ENCODE assay signal across 17 cellular contexts in genomic region chr18:23575309-23575651, GRCh38. TPM values are rescaled to one million over a fixed set of nuclear protein-coding genes. Genes with fewer than 3 reads are reported as not detected.
DNase-seq lines count a peak whose midpoint lies in the region; ATAC-seq, FAIRE-seq and TF ChIP-seq lines count a peak whose summit lies in the region.
"Had no signal": no experiment of that assay in that cellular context is flagged by ENCODE, and none has a peak within 500 bp of the region (broad histone marks: within the 10 kb centered on the region; RNA-seq: fewer than 3 reads in every experiment).

No MANE protein-coding gene starts in this region.

- TF ChIP-seq POLR2A in Peyer's patch (IDR thresholded peaks at IDR 0.05) (no peak), spleen (IDR thresholded peaks at IDR 0.05) (no peak), GM12891 (IDR thresholded peaks at IDR 0.05; ENCODE audit: low read depth, low read length) (no peak), lower leg skin (IDR thresholded peaks at IDR 0.05) (no peak)

- peak overlapping the region; percentile 91 for H3K27ac Mint-ChIP-seq in activated CD4-positive, alpha-beta T cell treated with anti-CD3 and anti-CD28 coated beads, Interleukin-2, amount 10 ng/mL, durations not matched to agents 24 days and 14 days

- no peak for DNase-seq in activated CD4-positive, alpha-beta T cell treated with anti-CD3 and anti-CD28 coated beads, Interleukin-2, amount 10 ng/mL, durations not matched to agents 24 days and 14 days
- no peak for DNase-seq in activated CD4-positive, alpha-beta T cell treated with anti-CD3 and anti-CD28 coated beads, Interleukin-2, amount 50 U/mL, for 48 hours
- no peak for DNase-seq in Peyer's patch
- peak; percentile 47 for DNase-seq in epithelial cell of esophagus (ENCODE audit: low read depth)
- DNase-seq in spleen = no peak
- DNase-seq in GM12891 (ENCODE audit: insufficient read length, low spot score) = no peak
- DNase-seq in lower leg skin (ENCODE audit: low spot score in 2 of 2) = no peak
- DNase-seq: activated naive CD8-positive, alpha-beta T cell treated with anti-CD3 and anti-CD28 coated beads, Interleukin-2, amount 50 U/mL, for 24 hours; DMS153; Kasumi-1; NCI-H146; sigmoid colon had no signal

- no peak overlapping the region for H3K4me3 ChIP-seq in Peyer's patch
- H3K4me3 ChIP-seq in epithelial cell of esophagus (ENCODE audit: low read length) = no peak overlapping the region
- no peak overlapping the region for H3K4me3 ChIP-seq in spleen
- no peak overlapping the region for H3K4me3 ChIP-seq in lower leg skin (ENCODE audit: low read depth, poor library complexity, severe bottlenecking)
- H3K4me3 ChIP-seq: coronary artery, sigmoid colon had no signal

- no peak for FAIRE-seq in GM12891 (lab: Jason Lieb, UNC)

- H3K27me3 ChIP-seq in Peyer's patch (no peaks in the 10 kb centered on the region), spleen (replicated peaks in 1 of 7) (no peaks in the 10 kb centered on the region)
- H3K27me3 ChIP-seq: sigmoid colon had no signal

- H3K9me3 Mint-ChIP-seq in activated CD4-positive, alpha-beta T cell treated with anti-CD3 and anti-CD28 coated beads, Interleukin-2, amount 10 ng/mL, durations not matched to agents 24 days and 14 days = no peaks in the 10 kb centered on the region
- H3K9me3 Mint-ChIP-seq: activated naive CD8-positive, alpha-beta T cell treated with anti-CD3 and anti-CD28 coated beads, Interleukin-2, amount 50 U/mL, for 24 hours; neural crest cell; stimulated activated naive CD8-positive, alpha-beta T cell treated with anti-CD3 and anti-CD28 coated beads, Interleukin-15, Interleukin-2, amounts not matched to agents 100 ng/mL and 50 ng/mL, for 24 hours had no signal

- intact Hi-C loops in activated CD4-positive, alpha-beta T cell treated with anti-CD3 and anti-CD28 coated beads, Interleukin-2, amount 10 ng/mL, durations not matched to agents 24 days and 14 days (cut with micrococcal nuclease) = no loop called here
- intact Hi-C loops in spleen (cut with DNase I; ENCODE audit: low total_unique reads) = no loop called here
- intact Hi-C loops in lower leg skin (cut with DNase I; ENCODE audit: low total_unique reads) = no loop called here

- TF ChIP-seq CTCF in Peyer's patch (IDR thresholded peaks at IDR 0.05) = no peak
- no peak for TF ChIP-seq CTCF in epithelial cell of esophagus (IDR thresholded peaks at IDR 0.05; ENCODE audit: insufficient read depth, low read depth, low read length, missing control alignments)
- TF ChIP-seq CTCF in spleen (IDR thresholded peaks at IDR 0.05 in 8 of 11, conservative IDR thresholded peaks at IDR 0.05 in 3 of 11) = no peak
- TF ChIP-seq CTCF in lower leg skin (IDR thresholded peaks at IDR 0.05) = no peak

- H3K36me3 Mint-ChIP-seq in activated CD4-positive, alpha-beta T cell treated with anti-CD3 and anti-CD28 coated beads, Interleukin-2, amount 10 ng/mL, durations not matched to agents 24 days and 14 days (ENCODE audit: low read depth) = peaks cover 32% of the 10 kb centered on the region

- H3K27ac ChIP-seq in Peyer's patch (peak overlapping the region; percentile 32 to 76 (median 61)), spleen (peak overlapping the region in 7 of 8 donors; percentile 48 to 86 (median 76))
- H3K27ac ChIP-seq: coronary artery, sigmoid colon had no signal

- H3K36me3 ChIP-seq in Peyer's patch (peaks cover 0 to 38% (median 0%) of the 10 kb centered on the region in 3 donors), spleen (peaks cover 0 to 69% (median 18%) of the 10 kb centered on the region in 6 donors)

- ATAC-seq in HG03432 (IDR thresholded peaks at IDR 0.05; ENCODE audit: unreplicated experiment) = no peak
- ATAC-seq: activated naive CD8-positive, alpha-beta T cell treated with anti-CD3 and anti-CD28 coated beads, Interleukin-2, amount 50 U/mL, for 24 hours; left lobe of liver had no signal

- WGBS in spleen, 5 donors = 96 to 98% (median 97%) methylated on average over 7 of the region's 7 CpGs
- 92 to 95% methylated on average over 7 of the region's 7 CpGs for WGBS in lower leg skin, 2 donors

- no peaks in the 10 kb centered on the region for H3K9me3 ChIP-seq in Peyer's patch
- no peaks in the 10 kb centered on the region for H3K9me3 ChIP-seq in spleen
- H3K9me3 ChIP-seq: sigmoid colon had no signal

- peaks cover 41% of the 10 kb centered on the region for H3K4me1 Mint-ChIP-seq in activated CD4-positive, alpha-beta T cell treated with anti-CD3 and anti-CD28 coated beads, Interleukin-2, amount 10 ng/mL, durations not matched to agents 24 days and 14 days

- no peaks in the 10 kb centered on the region for H3K27me3 Mint-ChIP-seq in activated CD4-positive, alpha-beta T cell treated with anti-CD3 and anti-CD28 coated beads, Interleukin-2, amount 10 ng/mL, durations not matched to agents 24 days and 14 days
- H3K27me3 Mint-ChIP-seq: activated naive CD8-positive, alpha-beta T cell treated with anti-CD3 and anti-CD28 coated beads, Interleukin-2, amount 50 U/mL, for 24 hours; stimulated activated naive CD8-positive, alpha-beta T cell treated with anti-CD3 and anti-CD28 coated beads, Interleukin-15, Interleukin-2, amounts not matched to agents 100 ng/mL and 50 ng/mL, for 24 hours had no signal

- H3K4me3 Mint-ChIP-seq in activated CD4-positive, alpha-beta T cell treated with anti-CD3 and anti-CD28 coated beads, Interleukin-2, amount 10 ng/mL, durations not matched to agents 24 days and 14 days = no peak overlapping the region
- H3K4me3 Mint-ChIP-seq: activated naive CD8-positive, alpha-beta T cell treated with anti-CD3 and anti-CD28 coated beads, Interleukin-2, amount 50 U/mL, for 24 hours; neural crest cell; stimulated activated naive CD8-positive, alpha-beta T cell treated with anti-CD3 and anti-CD28 coated beads, Interleukin-15, Interleukin-2, amounts not matched to agents 100 ng/mL and 50 ng/mL, for 24 hours had no signal

- peaks cover 0 to 18% (median 5%) of the 10 kb centered on the region in 4 donors for H3K4me1 ChIP-seq in Peyer's patch
- peaks cover 22 to 79% (median 50%) of the 10 kb centered on the region in 6 donors for H3K4me1 ChIP-seq in spleen

TF ChIP-seq in GM12891, 5 proteins besides CTCF, POLR2A, EP300 and RAD21:
- TF ChIP-seq PAX5 (IDR thresholded peaks at IDR 0.05; ENCODE audit: insufficient read depth, low read length, severe bottlenecking) = no peak
- TF ChIP-seq SPI1 (IDR thresholded peaks at IDR 0.05; ENCODE audit: low read depth, low read length) = no peak
- TF ChIP-seq POU2F2 (IDR thresholded peaks at IDR 0.05; ENCODE audit: low read depth, low read length) = no peak
- TF ChIP-seq TAF1 (IDR thresholded peaks at IDR 0.05; ENCODE audit: low read depth, low read length) = no peak
- no peak for TF ChIP-seq POLR2AphosphoS5 (IDR thresholded peaks at IDR 0.05; ENCODE audit: low read depth, low read length)

RNA-seq across cellular contexts. Expression of gene NPC1, which starts 11.0 kb away (rescaled TPM):
- 26.3 and 29.9 TPM in 2 replicates for total RNA-seq in activated CD4-positive, alpha-beta T cell treated with anti-CD3 and anti-CD28 coated beads, Interleukin-2, amount 10 ng/mL, durations not matched to agents 24 days and 14 days
- total RNA-seq in Peyer's patch (10 to 100 TPM; 62.7 to 80.1 (median 71.3) TPM), spleen (10 to 100 TPM; 47.2 to 84.2 (median 68.9) TPM), lower leg skin (100 to 1,000 TPM in 2 of 4 donors, 10 to 100 TPM in 2; 75.1 to 114 (median 100) TPM)
- polyA plus RNA-seq in spleen = 10 to 100 TPM in 2 of 3 donors, 1 to 10 TPM in 1; 8.1 to 13.3 (median 11.2) TPM
- polyA plus RNA-seq in GM12891 (2012; ENCODE audit: low read depth, missing spikeins) = 8.0 TPM
